Comparison of ENCODE assay signal across 18 cellular contexts in the genomic region with DNA sequence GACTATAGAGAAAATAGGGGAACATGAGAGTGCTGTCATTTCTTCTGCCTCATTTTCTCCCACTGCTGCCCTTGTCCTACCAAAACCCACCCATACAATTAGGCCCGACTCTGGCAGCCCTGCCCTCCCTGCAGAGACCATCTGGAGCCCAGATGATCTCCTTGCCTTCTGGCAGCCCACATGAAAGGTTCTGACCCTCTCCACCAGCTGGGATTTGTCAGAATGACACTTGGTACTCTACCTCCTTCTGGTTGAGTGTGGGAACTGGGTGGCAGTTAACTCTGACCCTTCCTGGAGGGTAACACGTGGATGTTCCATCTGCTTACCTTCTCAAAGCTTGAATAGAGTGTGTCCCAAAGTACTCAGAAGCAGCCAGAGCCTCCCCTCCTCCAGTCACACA. TPM values are rescaled to one million over a fixed set of nuclear protein-coding genes. Genes with fewer than 3 reads are reported as not detected.
"Had no signal": no experiment of that assay in that cellular context is flagged by ENCODE, and none has a peak within 500 bp of the region (broad histone marks: within the 10 kb centered on the region; RNA-seq: fewer than 3 reads in every experiment).

No MANE protein-coding gene starts in this region.

- H3K36me3 Mint-ChIP-seq: activated CD4-positive, alpha-beta memory T cell treated with anti-CD3 and anti-CD28 coated beads for 36 hours; activated naive CD4-positive, alpha-beta T cell treated with anti-CD3 and anti-CD28 coated beads, Interleukin-2, amount 50 U/mL, for 24 hours; neural progenitor cell had no signal

- H3K4me3 ChIP-seq: lower lobe of right lung, neural progenitor cell, ovary, upper lobe of left lung had no signal

- H3K9me3 Mint-ChIP-seq: activated CD4-positive, alpha-beta memory T cell treated with anti-CD3 and anti-CD28 coated beads for 36 hours; activated naive CD4-positive, alpha-beta T cell treated with anti-CD3 and anti-CD28 coated beads, Interleukin-2, amount 50 U/mL, for 24 hours; immature natural killer cell; stimulated activated naive CD8-positive, alpha-beta T cell treated with anti-CD3 and anti-CD28 coated beads, Interleukin-15, amount 100 ng/mL, for 72 hours had no signal

- H3K27ac Mint-ChIP-seq: activated CD4-positive, alpha-beta memory T cell treated with anti-CD3 and anti-CD28 coated beads for 36 hours; activated naive CD4-positive, alpha-beta T cell treated with anti-CD3 and anti-CD28 coated beads, Interleukin-2, amount 50 U/mL, for 24 hours; immature natural killer cell; neural progenitor cell; stimulated activated naive CD8-positive, alpha-beta T cell treated with anti-CD3 and anti-CD28 coated beads, Interleukin-15, amount 100 ng/mL, for 72 hours had no signal

- DNase-seq: activated CD4-positive, alpha-beta memory T cell treated with anti-CD3 and anti-CD28 coated beads for 36 hours; activated CD4-positive, alpha-beta T cell treated with anti-CD3 and anti-CD28 coated beads for 1 hour; activated effector memory CD4-positive, alpha-beta T cell treated with anti-CD3 and anti-CD28 coated beads, Interleukin-2, amount 50 U/mL, for 16 hours; activated T-cell treated with anti-CD3 and anti-CD28 coated beads, Interleukin-2, amount 50 U/mL, for 48 hours; erythroblast; head of caudate nucleus; immature natural killer cell; lower lobe of right lung; midbrain; ovary; stimulated activated naive CD8-positive, alpha-beta T cell treated with anti-CD3 and anti-CD28 coated beads, Interleukin-15, amount 100 ng/mL, for 72 hours; upper lobe of left lung had no signal

- ATAC-seq: lower lobe of right lung; sciatic nerve; stimulated activated naive CD8-positive, alpha-beta T cell treated with anti-CD3 and anti-CD28 coated beads, Interleukin-15, amount 100 ng/mL, for 72 hours had no signal

RNA-seq across cellular contexts. Expression of gene SIAH3, which starts 21.0 kb away (rescaled TPM):
- total RNA-seq: cardiac septum, myocyte, pulmonary artery endothelial cell, sciatic nerve had no signal
- polyA plus RNA-seq: immature natural killer cell had no signal
